ENCODE assay signal across 16 cellular contexts in the genomic region with DNA sequence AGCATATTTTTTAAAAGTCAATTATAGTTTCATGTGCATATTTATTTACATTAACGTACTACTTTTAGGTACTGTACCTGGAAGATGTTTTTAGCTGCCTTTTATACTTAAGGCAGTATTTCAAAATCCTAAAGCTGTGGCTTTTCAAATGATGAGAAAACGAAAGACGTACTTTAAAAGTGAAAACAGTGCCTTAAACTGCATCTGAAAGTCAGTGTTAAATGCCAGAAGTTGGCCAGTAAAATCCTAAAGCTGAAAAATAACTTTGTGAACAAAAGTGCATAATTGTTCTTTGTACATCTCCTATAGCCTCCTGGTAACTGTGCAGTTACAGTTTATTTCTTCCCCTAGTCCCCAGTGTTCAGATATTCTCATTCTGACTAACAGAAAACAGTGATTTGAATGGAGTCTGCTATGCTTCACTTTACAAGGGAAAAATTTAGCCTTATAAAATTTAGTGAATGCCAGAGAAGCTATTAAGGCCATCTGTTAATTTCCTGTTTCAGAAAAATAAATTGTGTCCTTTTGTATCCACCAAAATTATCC. TPM values are rescaled to one million over a fixed set of nuclear protein-coding genes. Genes with fewer than 3 reads are reported as not detected.
A peak's percentile ranks its signal among the peaks of the same experiment; 100 is the strongest.
DNase-seq lines count a peak whose midpoint lies in the region; ATAC-seq, FAIRE-seq and TF ChIP-seq lines count a peak whose summit lies in the region.
"Had no signal": no experiment of that assay in that cellular context is flagged by ENCODE, and none has a peak within 500 bp of the region (broad histone marks: within the 10 kb centered on the region; RNA-seq: fewer than 3 reads in every experiment).

No MANE protein-coding gene starts in this region.

- no peaks in the 10 kb centered on the region for H3K27me3 ChIP-seq in esophagus muscularis mucosa
- H3K27me3 ChIP-seq: colonic mucosa, gastrocnemius medialis, neutrophil had no signal

- DNase-seq in GM12891 (ENCODE audit: insufficient read length, low spot score) (no peak), T-helper 17 cell (no peak), esophagus muscularis mucosa (ENCODE audit: extremely low spot score) (no peak), D341Med (ENCODE audit: low spot score) (no peak), anterior cingulate cortex (lab: John Stamatoyannopoulos, UW) (no peak)
- DNase-seq: colonic mucosa; gastrocnemius medialis; left colon; NCI-H187; stimulated activated CD4-positive, alpha-beta T cell treated with anti-CD3 and anti-CD28 coated beads, Interleukin-12 subunit alpha, Interleukin-12 subunit beta, amount 100 ng/mL, for 4 hours had no signal

- H3K4me1 ChIP-seq in esophagus muscularis mucosa, result peaks cover 15 to 46% (median 33%) of the 10 kb centered on the region in 4 donors

- H3K4me3 ChIP-seq in esophagus muscularis mucosa, result peak overlapping the region in 1 of 4 donors; percentile 13
- H3K4me3 ChIP-seq: colonic mucosa, gastrocnemius medialis had no signal

- peaks cover 3% of the 10 kb centered on the region for H3K36me3 Mint-ChIP-seq in T-helper 17 cell (ENCODE audit: low read depth)

- intact Hi-C loops in esophagus muscularis mucosa (cut with DNase I), result no loop called here

- TF ChIP-seq POLR2A in GM12891 (IDR thresholded peaks at IDR 0.05; ENCODE audit: low read depth, low read length) (no peak), esophagus muscularis mucosa (IDR thresholded peaks at IDR 0.05; ENCODE audit: low read depth) (no peak)

- H3K27ac ChIP-seq in esophagus muscularis mucosa (replicated peaks in 1 of 4), result no peak overlapping the region
- H3K27ac ChIP-seq: colonic mucosa, gastrocnemius medialis, neutrophil had no signal

- TF ChIP-seq CTCF in esophagus muscularis mucosa (IDR thresholded peaks at IDR 0.05), result no peak

- peak overlapping the region; percentile 63 for H3K4me3 Mint-ChIP-seq in T-helper 17 cell

- 52% methylated on average over 3 of the region's 3 CpGs for WGBS in esophagus muscularis mucosa

- ATAC-seq in HG02610 (IDR thresholded peaks at IDR 0.05; ENCODE audit: unreplicated experiment), result peak; percentile 57
- no peak for ATAC-seq in T-helper 17 cell
- ATAC-seq in GM21423 (IDR thresholded peaks at IDR 0.05; ENCODE audit: unreplicated experiment), result no peak
- ATAC-seq: gastrocnemius medialis, HepG2, left colon had no signal

- FAIRE-seq in GM12891 (lab: Jason Lieb, UNC) (peak; percentile 23), islet of Langerhans (lab: Jason Lieb, UNC) (peak; percentile 17)
- FAIRE-seq: HepG2, TTC549 had no signal

- H3K9me3 ChIP-seq in T-helper 17 cell (ENCODE audit: control insufficient read depth, low read length, poor library complexity, severe bottlenecking) (no peaks in the 10 kb centered on the region), esophagus muscularis mucosa (no peaks in the 10 kb centered on the region)
- H3K9me3 ChIP-seq: colonic mucosa, gastrocnemius medialis, neutrophil had no signal

- no peaks in the 10 kb centered on the region for H3K27me3 Mint-ChIP-seq in T-helper 17 cell

- H3K36me3 ChIP-seq in esophagus muscularis mucosa, result peaks cover 0 to 7% (median 0%) of the 10 kb centered on the region in 4 donors
- H3K36me3 ChIP-seq: colonic mucosa, gastrocnemius medialis had no signal

- peaks cover 33% of the 10 kb centered on the region for H3K4me1 Mint-ChIP-seq in T-helper 17 cell

- TF ChIP-seq EP300 in esophagus muscularis mucosa (IDR thresholded peaks at IDR 0.05), result no peak

- peak overlapping the region; percentile 83 for H3K27ac Mint-ChIP-seq in T-helper 17 cell

TF ChIP-seq in GM12891, 5 proteins besides CTCF, POLR2A, EP300 and RAD21:
- TF ChIP-seq SPI1 (IDR thresholded peaks at IDR 0.05; ENCODE audit: low read depth, low read length), result no peak
- TF ChIP-seq TAF1 (IDR thresholded peaks at IDR 0.05; ENCODE audit: low read depth, low read length), result no peak

RNA-seq across cellular contexts. Expression of gene EED, which starts 6.8 kb away (rescaled TPM):
- polyA plus RNA-seq in GM12891 (2012; ENCODE audit: low read depth, missing spikeins), result 46.1 TPM
- total RNA-seq in T-helper 17 cell (10 to 100 TPM; 48.7 to 50.7 TPM), esophagus muscularis mucosa (10 to 100 TPM; 11.1 to 14.7 (median 13.4) TPM)

RNA-seq across cellular contexts. Expression of gene HIKESHI, which starts 50.7 kb away (rescaled TPM):
- polyA plus RNA-seq in GM12891 (2012; ENCODE audit: low read depth, missing spikeins), result 62.1 TPM
- total RNA-seq in T-helper 17 cell (10 to 100 TPM; 17.7 to 23.9 TPM), esophagus muscularis mucosa (10 to 100 TPM; 37.1 to 52.7 (median 41.2) TPM)
